ENCODE assay signal across 8 cellular contexts in genomic region chr9:133029994-133030316, GRCh38. TPM values are rescaled to one million over a fixed set of nuclear protein-coding genes. Genes with fewer than 3 reads are reported as not detected.
A peak's percentile ranks its signal among the peaks of the same experiment; 100 is the strongest.
DNase-seq lines count a peak whose midpoint lies in the region; ATAC-seq and TF ChIP-seq lines count a peak whose summit lies in the region.

No MANE protein-coding gene starts in this region.

- H3K79me2 ChIP-seq in ACC112 (ENCODE audit: control insufficient read depth, insufficient read depth, low read length, unreplicated experiment) (peaks cover 52% of the 10 kb centered on the region), H9 (ENCODE audit: insufficient read depth, low read length) (peaks cover 21% of the 10 kb centered on the region; the same call in 1 of the 2 replicates)

- no peak overlapping the region for H2BK15ac ChIP-seq in H9 (ENCODE audit: low read depth, low read length)

- H3K9me3 Mint-ChIP-seq in H9: peaks cover 2 to 6% of the 10 kb centered on the region in 2 experiments; a peak in 3 of 5 replicates
- peaks cover 4% of the 10 kb centered on the region for H3K9me3 Mint-ChIP-seq in activated CD8-positive, alpha-beta T cell treated with anti-CD3 and anti-CD28 coated beads for 36 hours

- H2BK12ac ChIP-seq in H9 (ENCODE audit: insufficient read length, low read depth, low read length): no peak overlapping the region

- WGBS in H9 (ENCODE audit: extremely low coverage, insufficient read length, low lambda C conversion rate): no CpG with 5 or more reads among the region's 28 CpGs
- WGBS in iPS DF 6.9 (ENCODE audit: insufficient coverage, insufficient read length): no CpG with 5 or more reads among the region's 28 CpGs
- WGBS in stomach, 5 donors: 0 to 1% (median 0%) methylated on average over 11 to 28 of the region's 28 CpGs

- no peak overlapping the region for H2BK20ac ChIP-seq in H9 (ENCODE audit: low read depth, low read length, poor library complexity, severe bottlenecking)

- no peak overlapping the region for H4K91ac ChIP-seq in H9 (ENCODE audit: insufficient read length, low read depth, low read length)

- H3K4me3 Mint-ChIP-seq in H9: peak overlapping the region; percentile 93 to 99
- peak overlapping the region; percentile 87 for H3K4me3 Mint-ChIP-seq in activated CD8-positive, alpha-beta T cell treated with anti-CD3 and anti-CD28 coated beads for 36 hours

- H3K79me1 ChIP-seq in H9 (ENCODE audit: insufficient read depth, low read depth, low read length, poor library complexity, severe bottlenecking): no peaks in the 10 kb centered on the region

- H3K14ac ChIP-seq in H9 (ENCODE audit: insufficient read depth, low read length): peak overlapping the region; percentile 75; the same call in 1 of the 2 replicates

- H4K5ac ChIP-seq in H9 (ENCODE audit: insufficient read length, low read depth, low read length): no peak overlapping the region

- no peak overlapping the region for H4K8ac ChIP-seq in H9 (replicated peaks; ENCODE audit: insufficient read length, low read depth, low read length)

- H3K9me3 ChIP-seq in H9 (ENCODE audit: control insufficient read depth, low read depth, low read length) (no peaks in the 10 kb centered on the region), iPS DF 6.9 (ENCODE audit: control insufficient read depth, insufficient read depth, low read length) (no peaks in the 10 kb centered on the region), stomach (no peaks in the 10 kb centered on the region)

- no peak overlapping the region for H3K56ac ChIP-seq in H9 (ENCODE audit: insufficient read length, low read depth, low read length)

- peaks cover 5 to 12% (median 8%) of the 10 kb centered on the region in 3 experiments; a peak in 5 of 7 replicates for H3K36me3 Mint-ChIP-seq in H9 (ENCODE audit: insufficient read depth in 1 of 3, low read depth in 3 of 3)
- H3K36me3 Mint-ChIP-seq in activated CD8-positive, alpha-beta T cell treated with anti-CD3 and anti-CD28 coated beads for 36 hours (ENCODE audit: low read depth): peaks cover 23% of the 10 kb centered on the region

- no peak for TF ChIP-seq POLR2A in stomach (IDR thresholded peaks at IDR 0.05)

- CTCF ChIA-PET in activated CD8-positive, alpha-beta T cell treated with anti-CD3 and anti-CD28 coated beads for 36 hours (lab: Charles Lee): interaction anchor here (0.6 to 3.2 kb wide), 8 partner anchors 7 to 120 kb away, joined by 3 to 41 read pairs (median 4); no protein-coding TSS in a partner anchor

- peak overlapping the region in 2 of 3 experiments; percentile 95 to 96; a peak in 4 of 7 replicates for H3K27ac Mint-ChIP-seq in H9
- peak overlapping the region; percentile 92 for H3K27ac Mint-ChIP-seq in activated CD8-positive, alpha-beta T cell treated with anti-CD3 and anti-CD28 coated beads for 36 hours

- H3T11ph ChIP-seq in H9 (ENCODE audit: low read length): no peak overlapping the region

- H2BK5ac ChIP-seq in H9 (ENCODE audit: insufficient read length, low read length): no peak overlapping the region

- POLR2A ChIA-PET in activated CD8-positive, alpha-beta T cell treated with anti-CD3 and anti-CD28 coated beads for 36 hours (lab: Charles Lee): interaction anchor here (0.8 to 2.4 kb wide), 7 partner anchors 7 to 675 kb away, joined by 3 to 13 read pairs (median 5); partner anchors contain the start of genes SETX and TSC1

- H2AK5ac ChIP-seq in H9 (ENCODE audit: insufficient read length, low read length): no peak overlapping the region

- H3K4me3 ChIP-seq in ACC112 (ENCODE audit: low read depth, low read length): peak overlapping the region; percentile 97
- peak overlapping the region; percentile 97 for H3K4me3 ChIP-seq in iPS DF 6.9 (ENCODE audit: low read length)
- peak overlapping the region; percentile 69 to 94 (median 84) for H3K4me3 ChIP-seq in stomach

- H3K23ac ChIP-seq in H9 (ENCODE audit: insufficient read length, low read depth, low read length): no peak overlapping the region

- H3K4me1 ChIP-seq in ACC112 (ENCODE audit: control insufficient read depth, insufficient read depth, low read length, unreplicated experiment) (peaks cover 4% of the 10 kb centered on the region), H9 (ENCODE audit: insufficient read depth, low read length) (no peaks in the 10 kb centered on the region; the same call in 1 of the 2 replicates), iPS DF 6.9 (ENCODE audit: control insufficient read depth, insufficient read depth, low read length) (peaks cover 4% of the 10 kb centered on the region), stomach (peaks cover 18 to 55% (median 44%) of the 10 kb centered on the region in 4 donors)

- H3K4ac ChIP-seq in H9 (ENCODE audit: low read depth, low read length): no peak overlapping the region

- peak overlapping the region; percentile 65; the same call in 1 of the 2 replicates for H3K27ac ChIP-seq in ACC112 (ENCODE audit: low read depth, low read length)
- H3K27ac ChIP-seq in H9 (ENCODE audit: insufficient read length, low read depth, low read length): no peak overlapping the region
- H3K27ac ChIP-seq in iPS DF 6.9 (ENCODE audit: low read length): no peak overlapping the region
- H3K27ac ChIP-seq in stomach: peak overlapping the region; percentile 71 to 97 (median 91)

- H3K18ac ChIP-seq in H9 (ENCODE audit: insufficient read length, low read depth, low read length): no peak overlapping the region

- intact Hi-C loops in activated CD8-positive, alpha-beta T cell treated with anti-CD3 and anti-CD28 coated beads for 36 hours (cut with micrococcal nuclease): no loop called here
- intact Hi-C loops in stomach (cut with DNase I; ENCODE audit: low total_unique reads): no loop called here

- H2AFZ ChIP-seq in ACC112 (ENCODE audit: low read length, unreplicated experiment): peak overlapping the region; percentile 77
- no peak overlapping the region for H2AFZ ChIP-seq in H9 (ENCODE audit: low read length)

- H3K27me3 ChIP-seq in ACC112 (ENCODE audit: insufficient read depth, low read length) (no peaks in the 10 kb centered on the region), H9 (ENCODE audit: insufficient read depth, low read length) (no peaks in the 10 kb centered on the region), iPS DF 6.9 (ENCODE audit: control insufficient read depth, insufficient read depth, low read length) (no peaks in the 10 kb centered on the region), stomach (no peaks in the 10 kb centered on the region)

- TF ChIP-seq CTCF in H9 (conservative IDR thresholded peaks at IDR 0.05) (no peak), stomach (IDR thresholded peaks at IDR 0.05) (no peak)
- TF ChIP-seq CTCF in activated CD8-positive, alpha-beta T cell treated with anti-CD3 and anti-CD28 coated beads for 36 hours (IDR thresholded peaks at IDR 0.05): no peak

- no peak for DNase-seq in H9
- DNase-seq in activated CD8-positive, alpha-beta T cell treated with anti-CD3 and anti-CD28 coated beads for 36 hours: no peak
- no peak for DNase-seq in iPS DF 6.9 (ENCODE audit: low read depth, low spot score)
- DNase-seq in stomach: no peak
- no peak for DNase-seq in AG08396 (ENCODE audit: low spot score)
- DNase-seq in SHP77 treated with DMSO at 0.1 percent for 48 hours (lab: John Stamatoyannopoulos, UW): no peak
- DNase-seq in SKM-1 treated with dmso at 0.1 percent for 144 hours (lab: John Stamatoyannopoulos, UW; ENCODE audit: unreplicated experiment): no peak

- peak overlapping the region; percentile 63 for H3K4me2 ChIP-seq in H9 (ENCODE audit: insufficient read depth, insufficient read length, low read length)

- H2BK120ac ChIP-seq in H9 (ENCODE audit: low read depth, low read length, poor library complexity, severe bottlenecking): no peak overlapping the region

- no peak for TF ChIP-seq EP300 in stomach (IDR thresholded peaks at IDR 0.05)

- H3K36me3 ChIP-seq in ACC112 (ENCODE audit: insufficient read depth, low read length): peaks cover 21% of the 10 kb centered on the region
- no peaks in the 10 kb centered on the region for H3K36me3 ChIP-seq in iPS DF 6.9 (ENCODE audit: control insufficient read depth, insufficient read depth, low read length)
- H3K36me3 ChIP-seq in stomach: peaks cover 0 to 13% (median 4%) of the 10 kb centered on the region in 4 donors

- peaks cover 17% of the 10 kb centered on the region for H3K27me3 Mint-ChIP-seq in H9 (ENCODE audit: low read depth)
- H3K27me3 Mint-ChIP-seq in activated CD8-positive, alpha-beta T cell treated with anti-CD3 and anti-CD28 coated beads for 36 hours: no peaks in the 10 kb centered on the region

- ATAC-seq in activated CD8-positive, alpha-beta T cell treated with anti-CD3 and anti-CD28 coated beads for 36 hours: peak; percentile 23

- H3K23me2 ChIP-seq in H9 (ENCODE audit: insufficient read length, low read depth, low read length, poor library complexity, severe bottlenecking): peaks cover 4% of the 10 kb centered on the region

- H3K9ac ChIP-seq in H9 (ENCODE audit: extremely low read depth, insufficient read length, low read length): peak overlapping the region; percentile 90

- peaks cover 17 to 18% of the 10 kb centered on the region in 2 experiments for H3K4me1 Mint-ChIP-seq in H9
- peaks cover 35% of the 10 kb centered on the region for H3K4me1 Mint-ChIP-seq in activated CD8-positive, alpha-beta T cell treated with anti-CD3 and anti-CD28 coated beads for 36 hours (ENCODE audit: low read depth)

- H4K20me1 ChIP-seq in H9 (ENCODE audit: control insufficient read depth, insufficient read depth, insufficient read length): no peaks in the 10 kb centered on the region

RNA-seq across cellular contexts. Expression of gene GTF3C5, which starts 0.8 kb away (rescaled TPM):
- total RNA-seq in H9 (2021): 85.5 and 88.9 TPM in 2 replicates
- total RNA-seq in activated CD8-positive, alpha-beta T cell treated with anti-CD3 and anti-CD28 coated beads for 36 hours: 10 to 100 TPM; 87.6 to 95.3 TPM
- total RNA-seq in stomach: 10 to 100 TPM; 25.7 to 85.2 (median 53.8) TPM
- 10 to 100 TPM; 30.3 to 57.2 (median 37.0) TPM for polyA plus RNA-seq in stomach

RNA-seq across cellular contexts. Expression of gene CEL, which starts 31.8 kb away (rescaled TPM):
- total RNA-seq in H9 (2021) (3.6 and 4.0 TPM in 2 replicates), stomach (1 to 10 TPM in 2 of 5 donors, not detected in 3; 1.2 to 2.0 TPM)
- 1 to 10 TPM; 2.9 to 3.0 TPM for total RNA-seq in activated CD8-positive, alpha-beta T cell treated with anti-CD3 and anti-CD28 coated beads for 36 hours
- 1 to 10 TPM; 1.4 to 9.9 (median 4.0) TPM for polyA plus RNA-seq in stomach

RNA-seq across cellular contexts. Expression of gene GFI1B, which starts 51.5 kb away (rescaled TPM):
- not detected in 2 replicates for total RNA-seq in H9 (2021)
- not detected for total RNA-seq in activated CD8-positive, alpha-beta T cell treated with anti-CD3 and anti-CD28 coated beads for 36 hours
- total RNA-seq in stomach: 1 to 10 TPM in 1 of 5 donors, not detected in 4; 1.0 TPM
- polyA plus RNA-seq in stomach: not detected

Comparison
In these comparisons a context has a peak if more than half of its experiments do, and no peak if none do; other contexts are left out.
1. H3K27ac ChIP-seq: peak in ACC112 (single experiment) and stomach (5 of 5); none in H9 (single experiment) and iPS DF 6.9 (single experiment).
2. Peak in every context shown above with its lines, with median percentiles within 50 percentile points of each other: H3K4me3 ChIP-seq.